Comparison of ENCODE assay signal across 23 cellular contexts in the genomic region with DNA sequence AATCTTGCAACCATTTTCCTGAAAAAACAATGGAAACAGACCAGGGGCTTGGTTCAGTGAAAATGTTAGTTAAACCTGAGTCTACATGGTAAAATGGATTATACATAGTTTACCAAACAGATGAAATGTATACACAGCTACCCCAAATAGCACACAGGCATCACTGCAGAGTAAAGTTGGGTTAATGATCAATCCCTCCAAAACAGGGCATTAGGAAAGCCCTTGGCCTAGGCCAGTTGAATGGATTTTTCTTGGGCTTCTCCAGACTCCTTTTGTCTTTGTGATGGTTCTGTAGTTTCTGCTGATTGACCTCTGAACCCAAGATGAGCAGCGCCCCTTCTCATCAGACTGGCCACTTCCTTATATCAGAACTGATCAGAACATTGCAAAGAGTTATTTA.
A peak's percentile ranks its signal among the peaks of the same experiment; 100 is the strongest.
DNase-seq lines count a peak whose midpoint lies in the region; ATAC-seq and TF ChIP-seq lines count a peak whose summit lies in the region.
"Had no signal": no experiment of that assay in that cellular context is flagged by ENCODE, and none has a peak within 500 bp of the region (broad histone marks: within the 10 kb centered on the region; RNA-seq: fewer than 3 reads in every experiment).

No MANE protein-coding gene starts in this region.

- H3K4me1 ChIP-seq in esophagus muscularis mucosa = peaks cover 19 to 31% (median 29%) of the 10 kb centered on the region in 4 donors
- H3K4me1 ChIP-seq: BE2C, BLaER1 had no signal

- no peaks in the 10 kb centered on the region for H3K4me1 Mint-ChIP-seq in central memory CD8-positive, alpha-beta T cell
- H3K4me1 Mint-ChIP-seq in nephron = peaks cover 40% of the 10 kb centered on the region
- H3K4me1 Mint-ChIP-seq: CD4-positive, alpha-beta memory T cell; CD8-positive, alpha-beta memory T cell had no signal

- TF ChIP-seq CTCF in esophagus muscularis mucosa (IDR thresholded peaks at IDR 0.05) = no peak
- TF ChIP-seq CTCF in nephron (IDR thresholded peaks at IDR 0.05; ENCODE audit: unreplicated experiment in 3 of 3) = no peak

- no peak for ATAC-seq in central memory CD8-positive, alpha-beta T cell (replicated peaks; ENCODE audit: extremely low read depth, poor library complexity, severe bottlenecking)
- ATAC-seq: GM12878 had no signal

- intact Hi-C loops in esophagus muscularis mucosa (cut with DNase I) = no loop called here

- no peak overlapping the region for H3K27ac ChIP-seq in esophagus muscularis mucosa (replicated peaks in 1 of 4)
- H3K27ac ChIP-seq: BLaER1 had no signal

- H3K9me3 Mint-ChIP-seq in central memory CD8-positive, alpha-beta T cell = no peaks in the 10 kb centered on the region
- no peaks in the 10 kb centered on the region for H3K9me3 Mint-ChIP-seq in nephron
- H3K9me3 Mint-ChIP-seq: CD4-positive, alpha-beta memory T cell; CD8-positive, alpha-beta memory T cell had no signal

- no peak for TF ChIP-seq POLR2A in esophagus muscularis mucosa (IDR thresholded peaks at IDR 0.05; ENCODE audit: low read depth)

- H3K27me3 Mint-ChIP-seq in central memory CD8-positive, alpha-beta T cell = peaks cover 28% of the 10 kb centered on the region
- no peaks in the 10 kb centered on the region for H3K27me3 Mint-ChIP-seq in nephron (ENCODE audit: low read depth)
- H3K27me3 Mint-ChIP-seq: CD4-positive, alpha-beta memory T cell; CD4-positive, CD25-positive, alpha-beta regulatory T cell had no signal

- H3K27me3 ChIP-seq in esophagus muscularis mucosa = no peaks in the 10 kb centered on the region
- H3K27me3 ChIP-seq: BE2C, BLaER1 had no signal

- peak overlapping the region; percentile 30 for H3K27ac Mint-ChIP-seq in central memory CD8-positive, alpha-beta T cell (ENCODE audit: low read depth)
- H3K27ac Mint-ChIP-seq in nephron = peak overlapping the region; percentile 62 to 88 (median 87)
- H3K27ac Mint-ChIP-seq: CD14-positive monocyte; CD4-positive, CD25-positive, alpha-beta regulatory T cell; CD8-positive, alpha-beta memory T cell had no signal

- DNase-seq in central memory CD8-positive, alpha-beta T cell (ENCODE audit: low spot score in 2 of 2) = no peak
- DNase-seq in esophagus muscularis mucosa (ENCODE audit: extremely low spot score) = peak; percentile 55
- DNase-seq in activated gamma-delta T cell (lab: John Stamatoyannopoulos, UW) = no peak
- DNase-seq in NCI-H446 treated with DMSO at 0.1 percent for 48 hours (lab: John Stamatoyannopoulos, UW) = no peak
- DNase-seq: 8988T; ACHN; BE2C; C1 segment of cervical spinal cord; CD4-positive, alpha-beta memory T cell; CD4-positive, CD25-positive, alpha-beta regulatory T cell; CD8-positive, alpha-beta memory T cell; COR-L47; DMS 273 treated with DMSO at 0.1 percent for 48 hours; DMS153; DMS53; DMS79; DND-41; EL; GDM1 had no signal

- no peaks in the 10 kb centered on the region for H3K36me3 ChIP-seq in esophagus muscularis mucosa
- H3K36me3 ChIP-seq: BE2C, BLaER1 had no signal

- no peak overlapping the region for H3K4me3 Mint-ChIP-seq in central memory CD8-positive, alpha-beta T cell
- H3K4me3 Mint-ChIP-seq in nephron = no peak overlapping the region
- H3K4me3 Mint-ChIP-seq: CD14-positive monocyte; CD4-positive, alpha-beta memory T cell; CD4-positive, CD25-positive, alpha-beta regulatory T cell; CD8-positive, alpha-beta memory T cell had no signal

- H3K4me3 ChIP-seq in esophagus muscularis mucosa = no peak overlapping the region
- H3K4me3 ChIP-seq: BLaER1, GM12878 had no signal

- no peak for TF ChIP-seq EP300 in esophagus muscularis mucosa (IDR thresholded peaks at IDR 0.05)

- no peaks in the 10 kb centered on the region for H3K36me3 Mint-ChIP-seq in central memory CD8-positive, alpha-beta T cell (ENCODE audit: insufficient read depth)
- H3K36me3 Mint-ChIP-seq in nephron (ENCODE audit: low read depth) = no peaks in the 10 kb centered on the region
- H3K36me3 Mint-ChIP-seq: CD14-positive monocyte had no signal

- H3K9me3 ChIP-seq in esophagus muscularis mucosa = no peaks in the 10 kb centered on the region
- H3K9me3 ChIP-seq: BE2C, BLaER1 had no signal

- WGBS in esophagus muscularis mucosa = 92% methylated on average over 1 of the region's 1 CpG
